Comparison of ENCODE assay signal across 15 cellular contexts in the genomic region with DNA sequence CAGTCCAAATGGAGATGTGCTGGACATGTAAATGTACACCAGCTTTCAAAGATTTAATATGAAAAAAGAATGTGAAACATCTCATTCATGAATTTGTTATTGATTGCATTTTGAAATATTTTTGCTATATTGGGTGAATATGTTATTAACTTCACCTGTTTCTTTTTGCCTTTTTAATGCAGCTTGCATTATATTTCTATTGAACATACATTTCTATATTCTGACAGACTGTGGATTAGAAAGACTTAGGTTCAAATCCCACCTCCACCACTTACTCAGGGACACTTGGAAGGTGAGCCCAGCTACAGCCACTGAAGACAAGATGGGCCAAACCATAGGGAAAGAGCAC. TPM values are rescaled to one million over a fixed set of nuclear protein-coding genes. Genes with fewer than 3 reads are reported as not detected.
A peak's percentile ranks its signal among the peaks of the same experiment; 100 is the strongest.
DNase-seq lines count a peak whose midpoint lies in the region; ATAC-seq and TF ChIP-seq lines count a peak whose summit lies in the region.
"Had no signal": no experiment of that assay in that cellular context is flagged by ENCODE, and none has a peak within 500 bp of the region (broad histone marks: within the 10 kb centered on the region; RNA-seq: fewer than 3 reads in every experiment).

No MANE protein-coding gene starts in this region.

- H3K27ac Mint-ChIP-seq in activated naive CD4-positive, alpha-beta T cell treated with anti-CD3 and anti-CD28 coated beads, Interleukin-2, amount 50 U/mL, for 24 hours: peak overlapping the region; percentile 15
- no peak overlapping the region for H3K27ac Mint-ChIP-seq in activated naive CD4-positive, alpha-beta T cell treated with anti-CD3 and anti-CD28 coated beads, Interleukin-2, amount 50 U/mL, for 72 hours
- H3K27ac Mint-ChIP-seq: CD14-positive monocyte; CD4-positive, alpha-beta memory T cell had no signal

- H3K27me3 ChIP-seq in PC-9 (ENCODE audit: insufficient read depth, low read depth) (no peaks in the 10 kb centered on the region), neural cell (ENCODE audit: insufficient read depth, low read depth, low read length) (no peaks in the 10 kb centered on the region)
- H3K27me3 ChIP-seq: BLaER1 had no signal

- no peaks in the 10 kb centered on the region for H3K36me3 ChIP-seq in PC-9 (ENCODE audit: low read depth)
- no peaks in the 10 kb centered on the region for H3K36me3 ChIP-seq in neural cell (ENCODE audit: insufficient read depth, low read length)

- H3K4me3 ChIP-seq in PC-9 (no peak overlapping the region), neural cell (ENCODE audit: low read length) (no peak overlapping the region)
- H3K4me3 ChIP-seq: BLaER1, GM23248 had no signal

- H4K20me1 ChIP-seq in PC-9 (ENCODE audit: insufficient read depth) (no peaks in the 10 kb centered on the region), neural cell (ENCODE audit: insufficient read depth) (no peaks in the 10 kb centered on the region)

- H2AFZ ChIP-seq in PC-9 (no peak overlapping the region), neural cell (ENCODE audit: low read depth, low read length) (no peak overlapping the region)
- H2AFZ ChIP-seq: GM23248 had no signal

- H3K36me3 Mint-ChIP-seq in activated naive CD4-positive, alpha-beta T cell treated with anti-CD3 and anti-CD28 coated beads, Interleukin-2, amount 50 U/mL, for 24 hours: no peaks in the 10 kb centered on the region
- H3K36me3 Mint-ChIP-seq in activated naive CD4-positive, alpha-beta T cell treated with anti-CD3 and anti-CD28 coated beads, Interleukin-2, amount 50 U/mL, for 72 hours: no peaks in the 10 kb centered on the region
- H3K36me3 Mint-ChIP-seq: CD14-positive monocyte; CD4-positive, alpha-beta memory T cell had no signal

- TF ChIP-seq RAD21 in neural cell (conservative IDR thresholded peaks at IDR 0.05): no peak

- H3K4me2 ChIP-seq in PC-9 (peak overlapping the region; percentile 53), neural cell (ENCODE audit: low read length) (no peak overlapping the region)
- H3K4me2 ChIP-seq: BLaER1 had no signal

- ATAC-seq in activated naive CD4-positive, alpha-beta T cell treated with anti-CD3 and anti-CD28 coated beads, Interleukin-2, amount 50 U/mL, for 72 hours: no peak
- ATAC-seq in HG02678 (IDR thresholded peaks at IDR 0.05; ENCODE audit: unreplicated experiment): no peak

- no peak overlapping the region for H3K4me3 Mint-ChIP-seq in activated naive CD4-positive, alpha-beta T cell treated with anti-CD3 and anti-CD28 coated beads, Interleukin-2, amount 50 U/mL, for 24 hours
- H3K4me3 Mint-ChIP-seq: CD14-positive monocyte; CD4-positive, alpha-beta memory T cell had no signal

- no peaks in the 10 kb centered on the region for H3K9me3 ChIP-seq in PC-9 (ENCODE audit: insufficient read depth, low read depth)
- no peaks in the 10 kb centered on the region for H3K9me3 ChIP-seq in neural cell (ENCODE audit: low read length)
- H3K9me3 ChIP-seq: BLaER1 had no signal

- peaks cover 3% of the 10 kb centered on the region for H3K27me3 Mint-ChIP-seq in activated naive CD4-positive, alpha-beta T cell treated with anti-CD3 and anti-CD28 coated beads, Interleukin-2, amount 50 U/mL, for 24 hours

- H3K4me1 Mint-ChIP-seq in activated naive CD4-positive, alpha-beta T cell treated with anti-CD3 and anti-CD28 coated beads, Interleukin-2, amount 50 U/mL, for 24 hours: no peaks in the 10 kb centered on the region
- H3K4me1 Mint-ChIP-seq: CD4-positive, alpha-beta memory T cell had no signal

- DNase-seq in activated naive CD4-positive, alpha-beta T cell treated with anti-CD3 and anti-CD28 coated beads, Interleukin-2, amount 50 U/mL, for 72 hours (ENCODE audit: low spot score in 2 of 2): no peak
- DNase-seq in PC-9 (no peak), KG1 (lab: John Stamatoyannopoulos, UW) (no peak)
- no peak for DNase-seq in stimulated activated CD4-positive, alpha-beta T cell treated with anti-CD3 and anti-CD28 coated beads, Interleukin-4, amount 100 ng/mL, for 4 hours

- no peak overlapping the region for H3K9ac ChIP-seq in neural cell (ENCODE audit: low read length)
- H3K9ac ChIP-seq: BLaER1, GM23248 had no signal

- peaks cover 27% of the 10 kb centered on the region for H3K4me1 ChIP-seq in PC-9 (replicated peaks; ENCODE audit: insufficient read depth)

- TF ChIP-seq CTCF in PC-9 (conservative IDR thresholded peaks at IDR 0.05): no peak
- TF ChIP-seq CTCF in neural cell (IDR thresholded peaks at IDR 0.05; ENCODE audit: poor library complexity, severe bottlenecking): no peak

- POLR2A ChIA-PET in PC-9 (lab: Charles Lee; ENCODE audit: unreplicated experiment): interaction anchor here (0.5 kb wide), 1 partner anchor 132 kb away, joined by 4 read pairs; a partner anchor contains a TSS

- no TSS peak for BruUV-seq in PC-9 (replicated peaks; lab: Mats Ljungman, UMichigan)

- intact Hi-C loops in PC-9 (cut with micrococcal nuclease; ENCODE audit: unreplicated experiment): loop anchor here (1.0 to 5.0 kb wide), 4 partner anchors 26 to 82 kb away; no protein-coding TSS in a partner anchor

- H3K27ac ChIP-seq in PC-9 (peak overlapping the region; percentile 90), neural cell (ENCODE audit: low read length) (peak overlapping the region; percentile 30)
- H3K27ac ChIP-seq: 22Rv1, BLaER1, GM23248 had no signal

- H3K79me2 ChIP-seq in PC-9 (ENCODE audit: low read depth) (no peaks in the 10 kb centered on the region), neural cell (replicated peaks; ENCODE audit: insufficient read depth, low read length) (no peaks in the 10 kb centered on the region)

- H3K9me2 ChIP-seq in PC-9 (ENCODE audit: insufficient read depth) (no peaks in the 10 kb centered on the region), neural cell (ENCODE audit: insufficient read depth, low read length) (no peaks in the 10 kb centered on the region)

- CTCF ChIA-PET in PC-9 (lab: Charles Lee): interaction anchor here (0.5 kb wide), 1 partner anchor 59 kb away, joined by 13 read pairs; no protein-coding TSS in a partner anchor

- H3F3A ChIP-seq in PC-9 (ENCODE audit: insufficient read depth, low read depth) (peaks cover 30% of the 10 kb centered on the region), neural cell (ENCODE audit: insufficient read depth, low read length, poor library complexity, severe bottlenecking) (no peaks in the 10 kb centered on the region)

- no peak for TF ChIP-seq EP300 in neural cell (conservative IDR thresholded peaks at IDR 0.05; ENCODE audit: poor library complexity, severe bottlenecking)

- H3K9me3 Mint-ChIP-seq in activated naive CD4-positive, alpha-beta T cell treated with anti-CD3 and anti-CD28 coated beads, Interleukin-2, amount 50 U/mL, for 24 hours: no peaks in the 10 kb centered on the region
- H3K9me3 Mint-ChIP-seq in activated naive CD4-positive, alpha-beta T cell treated with anti-CD3 and anti-CD28 coated beads, Interleukin-2, amount 50 U/mL, for 72 hours: no peaks in the 10 kb centered on the region

TF ChIP-seq in neural cell, 6 proteins besides CTCF, POLR2A, EP300 and RAD21:
- TF ChIP-seq EZH2 (IDR thresholded peaks at IDR 0.05; ENCODE audit: borderline replicate concordance, insufficient read depth, low read length, poor library complexity, severe bottlenecking) (no peak), SMC3 (conservative IDR thresholded peaks at IDR 0.05; ENCODE audit: poor library complexity) (no peak), MXI1 (conservative IDR thresholded peaks at IDR 0.05; ENCODE audit: poor library complexity, severe bottlenecking) (no peak), POLR2AphosphoS5 (IDR thresholded peaks at IDR 0.05) (no peak), TAF1 (IDR thresholded peaks at IDR 0.05; ENCODE audit: low read depth) (no peak)
- TF ChIP-seq, protein P1, sequence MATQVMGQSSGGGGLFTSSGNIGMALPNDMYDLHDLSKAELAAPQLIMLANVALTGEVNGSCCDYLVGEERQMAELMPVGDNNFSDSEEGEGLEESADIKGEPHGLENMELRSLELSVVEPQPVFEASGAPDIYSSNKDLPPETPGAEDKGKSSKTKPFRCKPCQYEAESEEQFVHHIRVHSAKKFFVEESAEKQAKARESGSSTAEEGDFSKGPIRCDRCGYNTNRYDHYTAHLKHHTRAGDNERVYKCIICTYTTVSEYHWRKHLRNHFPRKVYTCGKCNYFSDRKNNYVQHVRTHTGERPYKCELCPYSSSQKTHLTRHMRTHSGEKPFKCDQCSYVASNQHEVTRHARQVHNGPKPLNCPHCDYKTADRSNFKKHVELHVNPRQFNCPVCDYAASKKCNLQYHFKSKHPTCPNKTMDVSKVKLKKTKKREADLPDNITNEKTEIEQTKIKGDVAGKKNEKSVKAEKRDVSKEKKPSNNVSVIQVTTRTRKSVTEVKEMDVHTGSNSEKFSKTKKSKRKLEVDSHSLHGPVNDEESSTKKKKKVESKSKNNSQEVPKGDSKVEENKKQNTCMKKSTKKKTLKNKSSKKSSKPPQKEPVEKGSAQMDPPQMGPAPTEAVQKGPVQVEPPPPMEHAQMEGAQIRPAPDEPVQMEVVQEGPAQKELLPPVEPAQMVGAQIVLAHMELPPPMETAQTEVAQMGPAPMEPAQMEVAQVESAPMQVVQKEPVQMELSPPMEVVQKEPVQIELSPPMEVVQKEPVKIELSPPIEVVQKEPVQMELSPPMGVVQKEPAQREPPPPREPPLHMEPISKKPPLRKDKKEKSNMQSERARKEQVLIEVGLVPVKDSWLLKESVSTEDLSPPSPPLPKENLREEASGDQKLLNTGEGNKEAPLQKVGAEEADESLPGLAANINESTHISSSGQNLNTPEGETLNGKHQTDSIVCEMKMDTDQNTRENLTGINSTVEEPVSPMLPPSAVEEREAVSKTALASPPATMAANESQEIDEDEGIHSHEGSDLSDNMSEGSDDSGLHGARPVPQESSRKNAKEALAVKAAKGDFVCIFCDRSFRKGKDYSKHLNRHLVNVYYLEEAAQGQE (IDR thresholded peaks at IDR 0.05; ENCODE audit: borderline replicate concordance): no peak

RNA-seq across cellular contexts. Expression of a gene that starts 37.8 kb away (rescaled TPM):
- total RNA-seq in activated naive CD4-positive, alpha-beta T cell treated with anti-CD3 and anti-CD28 coated beads, Interleukin-2, amount 50 U/mL, for 72 hours: not detected
- 4.6 and 7.0 TPM in 2 replicates for total RNA-seq in PC-9 (2021)
- 3.3 and 5.2 TPM in 2 replicates for polyA plus RNA-seq in neural cell
- 8.3 and 9.0 TPM in 2 replicates for polyA minus RNA-seq in neural cell
- total RNA-seq: A673; CD4-positive, alpha-beta memory T cell; IMR-90 had no signal
- polyA plus RNA-seq: AG04450; CD14-positive monocyte; CD4-positive, alpha-beta memory T cell; GM23248; IMR-90 had no signal
